8 cellular contexts compared by ENCODE assay signal in genomic region chr10:3852147-3852904, GRCh38.
DNase-seq lines count a peak whose midpoint lies in the region; ATAC-seq and TF ChIP-seq lines count a peak whose summit lies in the region.

No MANE protein-coding gene starts in this region.

- DNase-seq in AG04450 (ENCODE audit: low read depth, low spot score): peak; percentile 95
- DNase-seq in OCI-LY7 (ENCODE audit: low spot score): no peak
- no peak for DNase-seq in Right ventricle myocardium superior
- DNase-seq in NCI-H2107 treated with DMSO at 0.1 percent for 48 hours (lab: John Stamatoyannopoulos, UW; ENCODE audit: unreplicated experiment): no peak

- peak overlapping the region; percentile 97 for H3K27ac Mint-ChIP-seq in activated naive CD4-positive, alpha-beta T cell treated with anti-CD3 and anti-CD28 coated beads, Interleukin-2, amount 50 U/mL, for 24 hours

- no peaks in the 10 kb centered on the region for H3K36me3 Mint-ChIP-seq in activated naive CD4-positive, alpha-beta T cell treated with anti-CD3 and anti-CD28 coated beads, Interleukin-2, amount 50 U/mL, for 24 hours

- H3K27ac ChIP-seq in AG04450 (ENCODE audit: low read depth, low read length) (peak overlapping the region; percentile 88), OCI-LY7 (ENCODE audit: low read depth, low read length, poor library complexity, severe bottlenecking) (no peak overlapping the region), rectal smooth muscle tissue (ENCODE audit: low read depth, low read length) (peak overlapping the region; percentile 94)

- H4K20me1 ChIP-seq in OCI-LY7 (ENCODE audit: insufficient read depth, low read length): no peaks in the 10 kb centered on the region

- no peak overlapping the region for H3K4me3 ChIP-seq in AG04450 (ENCODE audit: low read depth, low read length)
- no peak overlapping the region for H3K4me3 ChIP-seq in OCI-LY7 (ENCODE audit: low read depth, low read length, poor library complexity, severe bottlenecking)
- no peak overlapping the region for H3K4me3 ChIP-seq in rectal smooth muscle tissue (ENCODE audit: low read length)

- H3K9me2 ChIP-seq in OCI-LY7 (ENCODE audit: insufficient read depth, low read length): no peaks in the 10 kb centered on the region

- no TSS peak for BruUV-seq in OCI-LY7 (replicated peaks; lab: Mats Ljungman, UMichigan)

- TF ChIP-seq CTCF in AG04450 (IDR thresholded peaks at IDR 0.05; ENCODE audit: low read depth, low read length): no peak
- TF ChIP-seq CTCF in OCI-LY7 (conservative IDR thresholded peaks at IDR 0.05; ENCODE audit: low read length): no peak

- POLR2A ChIA-PET in AG04450 (lab: Yijun Ruan, JAX) (interaction anchor here (0.7 to 3.3 kb wide), 10 partner anchors 8 to 492 kb away, joined by 3 to 100 read pairs (median 8); partner anchors contain the start of gene KLF6), OCI-LY7 (lab: Charles Lee) (interaction anchor here (0.7 to 2.1 kb wide), 5 partner anchors 14 to 680 kb away, joined by 3 to 10 read pairs (median 6); partner anchors contain the start of gene PITRM1)

- peak overlapping the region; percentile 90; the same call in 1 of the 2 replicates for H2AFZ ChIP-seq in OCI-LY7 (ENCODE audit: low read length)

- H3K36me3 ChIP-seq in OCI-LY7 (ENCODE audit: insufficient read depth, low read length) (no peaks in the 10 kb centered on the region), rectal smooth muscle tissue (ENCODE audit: control insufficient read depth, insufficient read depth, low read length) (no peaks in the 10 kb centered on the region)

- H3K4me1 Mint-ChIP-seq in activated naive CD4-positive, alpha-beta T cell treated with anti-CD3 and anti-CD28 coated beads, Interleukin-2, amount 50 U/mL, for 24 hours: peaks cover 43% of the 10 kb centered on the region

- no peak overlapping the region for H3K9ac ChIP-seq in rectal smooth muscle tissue (ENCODE audit: low read length)

- no peaks in the 10 kb centered on the region for H3K27me3 Mint-ChIP-seq in activated naive CD4-positive, alpha-beta T cell treated with anti-CD3 and anti-CD28 coated beads, Interleukin-2, amount 50 U/mL, for 24 hours

- H3K9me3 ChIP-seq in AG04450 (ENCODE audit: control insufficient read depth, insufficient read depth, low read length) (no peaks in the 10 kb centered on the region), OCI-LY7 (ENCODE audit: low read length) (no peaks in the 10 kb centered on the region)

- no peaks in the 10 kb centered on the region for H3K27me3 ChIP-seq in AG04450 (ENCODE audit: control insufficient read depth, insufficient read depth, low read length)
- H3K27me3 ChIP-seq in rectal smooth muscle tissue (ENCODE audit: control insufficient read depth, insufficient read depth, low read length): no peaks in the 10 kb centered on the region

- H3K79me2 ChIP-seq in OCI-LY7 (ENCODE audit: insufficient read depth, low read depth, low read length): no peaks in the 10 kb centered on the region

- peaks cover 3% of the 10 kb centered on the region for H3K9me3 Mint-ChIP-seq in activated naive CD4-positive, alpha-beta T cell treated with anti-CD3 and anti-CD28 coated beads, Interleukin-2, amount 50 U/mL, for 24 hours

- CTCF ChIA-PET in AG04450 (lab: Charles Lee) (interaction anchor here (0.7 kb wide), 1 partner anchor 805 kb away, joined by 3 read pairs; no protein-coding TSS in a partner anchor), OCI-LY7 (lab: Charles Lee; ENCODE audit: unreplicated experiment) (no interaction called here)

- H3K4me3 Mint-ChIP-seq in activated naive CD4-positive, alpha-beta T cell treated with anti-CD3 and anti-CD28 coated beads, Interleukin-2, amount 50 U/mL, for 24 hours: peak overlapping the region; percentile 63

- no peak overlapping the region for H3K4me2 ChIP-seq in OCI-LY7 (ENCODE audit: low read length)

- intact Hi-C loops in OCI-LY7 (cut with micrococcal nuclease; ENCODE audit: unreplicated experiment) (no loop called here), Right ventricle myocardium superior (cut with DNase I) (no loop called here)

- peak; percentile 91 for ATAC-seq in GM18870 (IDR thresholded peaks at IDR 0.05; ENCODE audit: unreplicated experiment)
- ATAC-seq in HG03103 (IDR thresholded peaks at IDR 0.05; ENCODE audit: low read depth, unreplicated experiment): peak; percentile 73
- peak; percentile 79 for ATAC-seq in Right ventricle myocardium superior (ENCODE audit: poor library complexity)

- H3K4me1 ChIP-seq in OCI-LY7 (ENCODE audit: insufficient read depth, low read length, poor library complexity, severe bottlenecking): peaks cover 12% of the 10 kb centered on the region
- H3K4me1 ChIP-seq in rectal smooth muscle tissue (ENCODE audit: control insufficient read depth, insufficient read depth, low read length): peaks cover 26% of the 10 kb centered on the region
